Comparison of ENCODE assay signal across 1 cellular context in genomic region chr10:126663328-126663727, GRCh38.
TF ChIP-seq lines count a peak whose summit lies in the region.

No MANE protein-coding gene starts in this region.

TF ChIP-seq in H1, 55 proteins besides CTCF, POLR2A, EP300 and RAD21 (continued from another document):
- TF ChIP-seq CHD7 (IDR thresholded peaks at IDR 0.05; ENCODE audit: insufficient replicate concordance, low read length) (no peak), TAF1 (IDR thresholded peaks at IDR 0.05; ENCODE audit: low read depth, low read length) (no peak), HDAC6 (IDR thresholded peaks at IDR 0.05; ENCODE audit: low read depth, low read length) (no peak), SRF (IDR thresholded peaks at IDR 0.05; ENCODE audit: low read depth, low read length) (no peak), GTF2F1 (IDR thresholded peaks at IDR 0.05; ENCODE audit: borderline replicate concordance, low read depth, low read length) (no peak), POLR2AphosphoS5 (IDR thresholded peaks at IDR 0.05; ENCODE audit: low read depth, low read length) (no peak), CEBPB (IDR thresholded peaks at IDR 0.05; ENCODE audit: low read depth, low read length) (no peak), SIRT6 (IDR thresholded peaks at IDR 0.05; ENCODE audit: low read length) (no peak), TBP (IDR thresholded peaks at IDR 0.05; ENCODE audit: low read depth, low read length) (no peak)
